Comparison of ENCODE assay signal across 8 cellular contexts in genomic region chr4:145619639-145619996, GRCh38. TPM values are rescaled to one million over a fixed set of nuclear protein-coding genes. Genes with fewer than 3 reads are reported as not detected.
A peak's percentile ranks its signal among the peaks of the same experiment; 100 is the strongest.
DNase-seq lines count a peak whose midpoint lies in the region; ATAC-seq, FAIRE-seq and TF ChIP-seq lines count a peak whose summit lies in the region.

No MANE protein-coding gene starts in this region.

- H3K4me3 ChIP-seq in K562: peak overlapping the region; percentile 70

- peak; percentile 12 for DNase-seq in AG08395 (ENCODE audit: low spot score)
- DNase-seq in SHP77 (lab: John Stamatoyannopoulos, UW): peak; percentile 31 to 33
- DNase-seq in K562 (ENCODE audit: extremely low read depth in 1 of 4, low spot score in 3 of 4): no peak
- peak; percentile 48 for DNase-seq in iris pigment epithelial cell (ENCODE audit: low read depth)
- peak; percentile 37 for DNase-seq in stimulated activated CD4-positive, alpha-beta T cell treated with anti-CD3 and anti-CD28 coated beads, Interleukin-12 subunit alpha, Interleukin-12 subunit beta, amount 100 ng/mL, for 4 hours
- no peak for DNase-seq in middle frontal gyrus (ENCODE audit: extremely low spot score, low spot score)

- POLR2A ChIA-PET in K562 (lab: Yijun Ruan, JAX): no interaction called here

- H3K9me3 ChIP-seq in K562 (replicated peaks; ENCODE audit: control insufficient read depth, insufficient read depth, low read depth, low read length): no peaks in the 10 kb centered on the region; the same call in 1 of the 2 replicates

- no peak for FAIRE-seq in K562 (lab: Jason Lieb, UNC)

- no peak for TF ChIP-seq CTCF in K562 (IDR thresholded peaks at IDR 0.05 in 2 of 3, conservative IDR thresholded peaks at IDR 0.05 in 1 of 3; ENCODE audit: insufficient read depth in 2 of 3, low read depth in 1 of 3, low read length in 3 of 3)

- no peaks in the 10 kb centered on the region for H3K27me3 ChIP-seq in K562 (ENCODE audit: control insufficient read depth in 2 of 2, insufficient read depth in 2 of 2, low read length in 2 of 2)

- TF ChIP-seq POLR2A in K562 (conservative IDR thresholded peaks at IDR 0.05): no peak

- TSS peak; percentile 88 for BruUV-seq in K562 (replicated peaks; lab: Mats Ljungman, UMichigan)

- in situ Hi-C loops in K562 (cut with MboI): no loop called here

- peak overlapping the region; percentile 11 to 96; a peak in 3 of 4 replicates for H3K9ac ChIP-seq in K562 (ENCODE audit: insufficient read depth in 1 of 2, low read depth in 2 of 2, low read length in 2 of 2)

- no peaks in the 10 kb centered on the region for H3K36me3 ChIP-seq in K562 (ENCODE audit: control insufficient read depth, insufficient read depth, low read length)

- no peak for TF ChIP-seq RAD21 in K562 (CRISPR knock-in tag; conservative IDR thresholded peaks at IDR 0.05 in 1 of 2, IDR thresholded peaks at IDR 0.05 in 1 of 2)

- WGBS in K562 (ENCODE audit: insufficient coverage, low coverage, missing lambda C conversion rate): 15% methylated on average over 9 of the region's 9 CpGs

- no peaks in the 10 kb centered on the region for H3K9me1 ChIP-seq in K562 (ENCODE audit: control insufficient read depth, insufficient read depth, low read length)

- peak overlapping the region; percentile 88 for H3K4me2 ChIP-seq in K562 (ENCODE audit: insufficient read depth, low read length)

- peak overlapping the region; percentile 99 for H2AFZ ChIP-seq in K562 (ENCODE audit: low read depth, low read length)

- peak overlapping the region; percentile 90 for H3K27ac ChIP-seq in K562 (ENCODE audit: extremely low read depth, low read depth, low read length)

- H3K79me2 ChIP-seq in K562 (ENCODE audit: control insufficient read depth, insufficient read depth, low read length): peaks cover 11% of the 10 kb centered on the region

- intact Hi-C loops in K562 (cut with micrococcal nuclease): loop anchor here (10.0 kb wide), 2 partner anchors 465 to 1445 kb away; no protein-coding TSS in a partner anchor

- TF ChIP-seq EP300 in K562 (IDR thresholded peaks at IDR 0.05; ENCODE audit: low read length): no peak

- no peaks in the 10 kb centered on the region for H4K20me1 ChIP-seq in K562 (replicated peaks; ENCODE audit: control insufficient read depth, insufficient read depth, low read length)

- peaks cover 0 to 5% of the 10 kb centered on the region in 2 experiments; a peak in 2 of 5 replicates for H3K4me1 ChIP-seq in K562 (replicated peaks in 1 of 2; ENCODE audit: control insufficient read depth in 2 of 2, insufficient read depth in 2 of 2, low read length in 2 of 2)

- CTCF ChIA-PET in K562 (lab: Yijun Ruan, JAX; ENCODE audit: low intra/inter-chr PET ratio): no interaction called here

- ATAC-seq in GM18873 (IDR thresholded peaks at IDR 0.05; ENCODE audit: low FRiP score, unreplicated experiment) (peak; percentile 53), HG03135 (IDR thresholded peaks at IDR 0.05; ENCODE audit: unreplicated experiment) (peak; percentile 53), K562 (peak; percentile 60)

TF ChIP-seq in K562, 482 proteins besides CTCF, POLR2A, EP300 and RAD21:
- no peak for TF ChIP-seq ZNF785 (CRISPR knock-in tag; IDR thresholded peaks at IDR 0.05)
- no peak for TF ChIP-seq CXXC5 (CRISPR knock-in tag; IDR thresholded peaks at IDR 0.05)
- no peak for TF ChIP-seq CAMTA2 (CRISPR knock-in tag; conservative IDR thresholded peaks at IDR 0.05)

RNA-seq across cellular contexts. Expression of gene MMAA, which starts 0.4 kb away (rescaled TPM):
- 0.21 and 1.7 TPM in 2 replicates for total RNA-seq in K562 (2011; cell fraction: chromatin; rRNA removed; ENCODE audit: low replicate concordance)
- total RNA-seq in K562 (2011; cell fraction: nucleolus; rRNA removed): 0.17 and 0.39 TPM in 2 replicates
- 0.37 and 0.76 TPM in 2 replicates for total RNA-seq in K562 (2011; cell fraction: nucleoplasm; rRNA removed)
- total RNA-seq in K562 (2014; rRNA removed): 0.86 and 1.4 TPM in 2 replicates
- total RNA-seq in K562 (2014; rRNA removed; fragmentation: Illumina TruSeq; extraction: Trizol): 1.1 and 1.4 TPM in 2 replicates
- total RNA-seq in K562 (2015; rRNA removed; fragmentation: Illumina TruSeq; extraction: Trizol): 0.68 and 1.0 TPM in 2 replicates
- total RNA-seq in K562 (2021): 0.86 and 1.3 TPM in 2 replicates
- polyA plus RNA-seq in K562 (2011; rRNA removed): 1.4 and 2.3 TPM in 2 replicates
- 0.36 and 0.38 TPM in 2 replicates for polyA plus RNA-seq in K562 (2011; cell fraction: cytosol; rRNA removed)
- 0.61 and 1.00 TPM in 2 replicates for polyA plus RNA-seq in K562 (2011; cell fraction: nucleus; rRNA removed)
- polyA plus RNA-seq in K562 (2012): 1.3 and 1.5 TPM in 2 replicates
- polyA plus RNA-seq in K562 (2014; fragmentation: Illumina TruSeq; extraction: Trizol): 0.87 and 1.4 TPM in 2 replicates
- polyA plus RNA-seq in K562 (2014; fragmentation: Nextera tagmentation; extraction: Ambion mirVana): 1 to 10 TPM in 1 of 2 experiments, under 1 TPM in 1; 0.96 to 1.5 TPM
- 1.6 and 1.9 TPM in 2 replicates for polyA plus RNA-seq in K562 (2014; rRNA removed)
- polyA minus RNA-seq in K562 (2011; rRNA and poly(A)+ RNA removed): 2.4 and 3.4 TPM in 2 replicates
- polyA minus RNA-seq in K562 (2011; cell fraction: cytosol; rRNA and poly(A)+ RNA removed): 0.76 and 1.2 TPM in 2 replicates
- polyA minus RNA-seq in K562 (2011; cell fraction: nucleus; rRNA and poly(A)+ RNA removed): 0.67 and 1.00 TPM in 2 replicates

Comparison
In these comparisons a context has a peak if more than half of its experiments do, and no peak if none do; other contexts are left out.
1. DNase-seq: peak in AG08395 (single experiment), SHP77 (2 of 2), iris pigment epithelial cell (single experiment) and stimulated activated CD4-positive, alpha-beta T cell treated with anti-CD3 and anti-CD28 coated beads, Interleukin-12 subunit alpha, Interleukin-12 subunit beta, amount 100 ng/mL, for 4 hours (single experiment); none in K562 (0 of 4) and middle frontal gyrus (single experiment).
2. Peak in every context shown above with its lines, with median percentiles within 50 percentile points of each other: ATAC-seq.